36 cellular contexts compared by ENCODE assay signal in the genomic region with DNA sequence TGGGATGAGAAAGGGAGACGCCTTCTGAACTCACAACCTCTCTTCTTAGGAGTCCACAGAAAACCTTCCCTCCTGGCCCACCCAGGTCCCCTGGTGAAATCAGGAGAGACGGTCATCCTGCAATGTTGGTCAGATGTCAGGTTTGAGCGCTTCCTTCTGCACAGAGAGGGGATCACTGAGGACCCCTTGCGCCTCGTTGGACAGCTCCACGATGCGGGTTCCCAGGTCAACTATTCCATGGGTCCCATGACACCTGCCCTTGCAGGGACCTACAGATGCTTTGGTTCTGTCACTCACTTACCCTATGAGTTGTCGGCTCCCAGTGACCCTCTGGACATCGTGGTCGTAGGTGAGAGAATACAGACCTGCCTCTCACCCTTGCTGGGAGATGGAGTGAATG. TPM values are rescaled to one million over a fixed set of nuclear protein-coding genes. Genes with fewer than 3 reads are reported as not detected.
"Had no signal": no experiment of that assay in that cellular context is flagged by ENCODE, and none has a peak within 500 bp of the region (broad histone marks: within the 10 kb centered on the region; RNA-seq: fewer than 3 reads in every experiment).

No MANE protein-coding gene starts in this region.

- H3K36me3 Mint-ChIP-seq: activated CD4-positive, alpha-beta memory T cell treated with anti-CD3 and anti-CD28 coated beads for 36 hours; activated CD8-positive, alpha-beta memory T cell treated with anti-CD3 and anti-CD28 coated beads, Interleukin-2, amount 10 ng/mL, durations not matched to agents 7 days and 5 days; activated naive CD4-positive, alpha-beta T cell treated with anti-CD3 and anti-CD28 coated beads, Interleukin-2, amount 10 ng/mL, durations not matched to agents 7 days and 5 days; activated naive CD8-positive, alpha-beta T cell treated with anti-CD3 and anti-CD28 coated beads, Interleukin-2, amount 10 ng/mL, durations not matched to agents 7 days and 5 days; brain had no signal

- H3K9me3 Mint-ChIP-seq: activated CD4-positive, alpha-beta T cell treated with anti-CD3 and anti-CD28 coated beads, Interleukin-2, amount 10 ng/mL, durations not matched to agents 24 days and 14 days had no signal

- H3K27me3 ChIP-seq: ascending aorta, breast epithelium, esophagus squamous epithelium had no signal

- H3K27ac Mint-ChIP-seq: activated CD4-positive, alpha-beta memory T cell treated with anti-CD3 and anti-CD28 coated beads for 36 hours; activated CD4-positive, alpha-beta T cell treated with anti-CD3 and anti-CD28 coated beads for 36 hours; activated CD4-positive, alpha-beta T cell treated with anti-CD3 and anti-CD28 coated beads, Interleukin-2, amount 10 ng/mL, durations not matched to agents 24 days and 14 days; activated CD8-positive, alpha-beta memory T cell treated with anti-CD3 and anti-CD28 coated beads, Interleukin-2, amount 10 ng/mL, durations not matched to agents 7 days and 5 days; activated CD8-positive, alpha-beta T cell treated with anti-CD3 and anti-CD28 coated beads, Interleukin-2, amount 10 ng/mL, durations not matched to agents 7 days and 5 days; activated naive CD4-positive, alpha-beta T cell treated with anti-CD3 and anti-CD28 coated beads, Interleukin-2, amount 10 ng/mL, durations not matched to agents 7 days and 5 days; activated naive CD4-positive, alpha-beta T cell treated with anti-CD3 and anti-CD28 coated beads, Interleukin-2, amount 50 U/mL, for 72 hours; activated naive CD8-positive, alpha-beta T cell treated with anti-CD3 and anti-CD28 coated beads, Interleukin-2, amount 10 ng/mL, durations not matched to agents 7 days and 5 days; activated T-cell treated with anti-CD3 and anti-CD28 coated beads, Interleukin-2, amount 50 U/mL, for 24 hours; activated T-cell treated with anti-CD3 and anti-CD28 coated beads, Interleukin-2, amount 50 U/mL, for 72 hours; brain had no signal

- DNase-seq: activated CD4-positive, alpha-beta memory T cell treated with anti-CD3 and anti-CD28 coated beads for 36 hours; activated CD4-positive, alpha-beta T cell treated with anti-CD3 and anti-CD28 coated beads for 36 hours; activated CD4-positive, alpha-beta T cell treated with anti-CD3 and anti-CD28 coated beads, Interleukin-2, amount 10 ng/mL, durations not matched to agents 24 days and 14 days; activated CD4-positive, CD25-positive, alpha-beta regulatory T cell; activated CD4-positive, CD25-positive, alpha-beta regulatory T cell treated with anti-CD3 and anti-CD28 coated beads, Interleukin-2, amount 50 U/mL, for 72 hours; activated CD8-positive, alpha-beta memory T cell treated with anti-CD3 and anti-CD28 coated beads, Interleukin-2, amount 10 ng/mL, durations not matched to agents 7 days and 5 days; activated CD8-positive, alpha-beta memory T cell treated with anti-CD3 and anti-CD28 coated beads, Interleukin-2, amount 50 U/mL, for 48 hours; activated CD8-positive, alpha-beta T cell treated with anti-CD3 and anti-CD28 coated beads, Interleukin-2, amount 10 ng/mL, durations not matched to agents 7 days and 5 days; activated gamma-delta T cell; activated naive CD4-positive, alpha-beta T cell; activated naive CD4-positive, alpha-beta T cell treated with anti-CD3 and anti-CD28 coated beads, Interleukin-2, amount 10 ng/mL, durations not matched to agents 7 days and 5 days; activated naive CD8-positive, alpha-beta T cell treated with anti-CD3 and anti-CD28 coated beads, Interleukin-2, amount 10 ng/mL, durations not matched to agents 7 days and 5 days; activated T-cell treated with anti-CD3 and anti-CD28 coated beads for 4 hours; activated T-cell treated with anti-CD3 and anti-CD28 coated beads, Interleukin-2, amount 50 U/mL, for 24 hours; activated T-cell treated with anti-CD3 and anti-CD28 coated beads, Interleukin-2, amount 50 U/mL, for 72 hours; effector CD8-positive, alpha-beta T cell; esophagus squamous epithelium; foreskin melanocyte; T-helper 2 cell had no signal

- H3K27ac ChIP-seq: ascending aorta, breast epithelium, epithelial cell of prostate, esophagus squamous epithelium, gastroesophageal sphincter had no signal

- H3K27me3 Mint-ChIP-seq: activated CD4-positive, alpha-beta T cell treated with anti-CD3 and anti-CD28 coated beads, Interleukin-2, amount 10 ng/mL, durations not matched to agents 24 days and 14 days; activated CD8-positive, alpha-beta memory T cell treated with anti-CD3 and anti-CD28 coated beads, Interleukin-2, amount 10 ng/mL, durations not matched to agents 7 days and 5 days had no signal

- H3K4me3 Mint-ChIP-seq: activated CD4-positive, alpha-beta memory T cell treated with anti-CD3 and anti-CD28 coated beads for 36 hours; activated CD4-positive, alpha-beta T cell treated with anti-CD3 and anti-CD28 coated beads for 36 hours; activated CD4-positive, alpha-beta T cell treated with anti-CD3 and anti-CD28 coated beads, Interleukin-2, amount 10 ng/mL, durations not matched to agents 24 days and 14 days; activated CD8-positive, alpha-beta memory T cell treated with anti-CD3 and anti-CD28 coated beads, Interleukin-2, amount 10 ng/mL, durations not matched to agents 7 days and 5 days; activated CD8-positive, alpha-beta T cell treated with anti-CD3 and anti-CD28 coated beads, Interleukin-2, amount 10 ng/mL, durations not matched to agents 7 days and 5 days; activated naive CD4-positive, alpha-beta T cell treated with anti-CD3 and anti-CD28 coated beads, Interleukin-2, amount 10 ng/mL, durations not matched to agents 7 days and 5 days; activated naive CD8-positive, alpha-beta T cell treated with anti-CD3 and anti-CD28 coated beads, Interleukin-2, amount 10 ng/mL, durations not matched to agents 7 days and 5 days; activated T-cell treated with anti-CD3 and anti-CD28 coated beads, Interleukin-2, amount 50 U/mL, for 24 hours; activated T-cell treated with anti-CD3 and anti-CD28 coated beads, Interleukin-2, amount 50 U/mL, for 72 hours; brain; central memory CD8-positive, alpha-beta T cell had no signal

- H3K4me3 ChIP-seq: ascending aorta, breast epithelium, esophagus squamous epithelium, gastroesophageal sphincter had no signal

- H3K4me1 Mint-ChIP-seq: activated CD4-positive, alpha-beta T cell treated with anti-CD3 and anti-CD28 coated beads for 36 hours; activated CD4-positive, alpha-beta T cell treated with anti-CD3 and anti-CD28 coated beads, Interleukin-2, amount 10 ng/mL, durations not matched to agents 24 days and 14 days; activated CD8-positive, alpha-beta memory T cell treated with anti-CD3 and anti-CD28 coated beads, Interleukin-2, amount 10 ng/mL, durations not matched to agents 7 days and 5 days; activated naive CD4-positive, alpha-beta T cell treated with anti-CD3 and anti-CD28 coated beads, Interleukin-2, amount 10 ng/mL, durations not matched to agents 7 days and 5 days; activated naive CD8-positive, alpha-beta T cell treated with anti-CD3 and anti-CD28 coated beads, Interleukin-2, amount 10 ng/mL, durations not matched to agents 7 days and 5 days; brain; central memory CD8-positive, alpha-beta T cell had no signal

- H3K9me3 ChIP-seq: ascending aorta, gastroesophageal sphincter had no signal

- H3K4me1 ChIP-seq: ascending aorta, breast epithelium, esophagus squamous epithelium, gastroesophageal sphincter had no signal

- H3K36me3 ChIP-seq: ascending aorta, breast epithelium, esophagus squamous epithelium, gastroesophageal sphincter had no signal

- ATAC-seq: activated CD4-positive, alpha-beta T cell treated with anti-CD3 and anti-CD28 coated beads for 36 hours; activated CD8-positive, alpha-beta memory T cell treated with anti-CD3 and anti-CD28 coated beads, Interleukin-2, amount 10 ng/mL, durations not matched to agents 7 days and 5 days; activated CD8-positive, alpha-beta T cell treated with anti-CD3 and anti-CD28 coated beads, Interleukin-2, amount 10 ng/mL, durations not matched to agents 7 days and 5 days; activated naive CD4-positive, alpha-beta T cell treated with anti-CD3 and anti-CD28 coated beads, Interleukin-2, amount 50 U/mL, for 72 hours; activated T-cell treated with anti-CD3 and anti-CD28 coated beads, Interleukin-2, amount 50 U/mL, for 72 hours; gastroesophageal sphincter had no signal

RNA-seq across cellular contexts. Expression of gene KIR3DL3, which starts 3.3 kb away (rescaled TPM):
- total RNA-seq: activated CD4-positive, alpha-beta memory T cell treated with anti-CD3 and anti-CD28 coated beads for 36 hours; activated CD4-positive, alpha-beta T cell treated with anti-CD3 and anti-CD28 coated beads for 36 hours; activated CD4-positive, alpha-beta T cell treated with anti-CD3 and anti-CD28 coated beads, Interleukin-2, amount 10 ng/mL, durations not matched to agents 24 days and 14 days; activated CD8-positive, alpha-beta memory T cell treated with anti-CD3 and anti-CD28 coated beads for 36 hours; activated CD8-positive, alpha-beta memory T cell treated with anti-CD3 and anti-CD28 coated beads, Interleukin-2, amount 10 ng/mL, durations not matched to agents 7 days and 5 days; activated naive CD4-positive, alpha-beta T cell treated with anti-CD3 and anti-CD28 coated beads, Interleukin-2, amount 50 U/mL, for 72 hours; activated naive CD8-positive, alpha-beta T cell treated with anti-CD3 and anti-CD28 coated beads, Interleukin-2, amount 10 ng/mL, durations not matched to agents 7 days and 5 days; activated T-cell treated with anti-CD3 and anti-CD28 coated beads, Interleukin-2, amount 50 U/mL, for 72 hours; ascending aorta; breast epithelium; cardiac septum; cerebellum; dermis microvascular lymphatic vessel endothelial cell; endothelial cell of umbilical vein; esophagus squamous epithelium; fibroblast of lung; fibroblast of villous mesenchyme; gastroesophageal sphincter; glomerular endothelial cell; T-helper 1 cell treated with Interleukin-12 subunit alpha and Interleukin-12 subunit beta and Interleukin-4 antibody, amounts not matched to agents 30 ng/mL and 1 ng/mL, for 36 hours had no signal
- polyA plus RNA-seq: endothelial cell of umbilical vein, esophagus, fibroblast of lung had no signal

RNA-seq across cellular contexts. Expression of gene KIR2DL3, which starts 10.8 kb away (rescaled TPM):
- total RNA-seq: activated CD4-positive, alpha-beta memory T cell treated with anti-CD3 and anti-CD28 coated beads for 36 hours; activated CD4-positive, alpha-beta T cell treated with anti-CD3 and anti-CD28 coated beads for 36 hours; activated CD4-positive, alpha-beta T cell treated with anti-CD3 and anti-CD28 coated beads, Interleukin-2, amount 10 ng/mL, durations not matched to agents 24 days and 14 days; activated T-cell treated with anti-CD3 and anti-CD28 coated beads, Interleukin-2, amount 50 U/mL, for 72 hours; ascending aorta; breast epithelium; cardiac septum; cerebellum; dermis microvascular lymphatic vessel endothelial cell; endothelial cell of umbilical vein; esophagus squamous epithelium; fibroblast of lung; fibroblast of villous mesenchyme; glomerular endothelial cell; T-helper 1 cell treated with Interleukin-12 subunit alpha and Interleukin-12 subunit beta and Interleukin-4 antibody, amounts not matched to agents 30 ng/mL and 1 ng/mL, for 36 hours had no signal
- polyA plus RNA-seq: endothelial cell of umbilical vein, esophagus, fibroblast of lung had no signal

RNA-seq across cellular contexts. Expression of gene KIR2DL1, which starts 42.0 kb away (rescaled TPM):
- total RNA-seq: activated CD4-positive, alpha-beta memory T cell treated with anti-CD3 and anti-CD28 coated beads for 36 hours; activated CD4-positive, alpha-beta T cell treated with anti-CD3 and anti-CD28 coated beads for 36 hours; activated CD4-positive, alpha-beta T cell treated with anti-CD3 and anti-CD28 coated beads, Interleukin-2, amount 10 ng/mL, durations not matched to agents 24 days and 14 days; activated CD8-positive, alpha-beta T cell treated with anti-CD3 and anti-CD28 coated beads, Interleukin-2, amount 10 ng/mL, durations not matched to agents 7 days and 5 days; activated naive CD4-positive, alpha-beta T cell treated with anti-CD3 and anti-CD28 coated beads, Interleukin-2, amount 50 U/mL, for 72 hours; activated naive CD8-positive, alpha-beta T cell treated with anti-CD3 and anti-CD28 coated beads, Interleukin-2, amount 10 ng/mL, durations not matched to agents 7 days and 5 days; ascending aorta; breast epithelium; cardiac septum; cerebellum; dermis microvascular lymphatic vessel endothelial cell; endothelial cell of umbilical vein; esophagus squamous epithelium; fibroblast of lung; fibroblast of villous mesenchyme; gastroesophageal sphincter; glomerular endothelial cell; T-helper 1 cell treated with Interleukin-12 subunit alpha and Interleukin-12 subunit beta and Interleukin-4 antibody, amounts not matched to agents 30 ng/mL and 1 ng/mL, for 36 hours had no signal
- polyA plus RNA-seq: endothelial cell of umbilical vein, esophagus, fibroblast of lung had no signal
